ENCODE assay signal across 8 cellular contexts in genomic region chr2:27264753-27265535, GRCh38. TPM values are rescaled to one million over a fixed set of nuclear protein-coding genes. Genes with fewer than 3 reads are reported as not detected.
DNase-seq lines count a peak whose midpoint lies in the region; ATAC-seq and TF ChIP-seq lines count a peak whose summit lies in the region.

No MANE protein-coding gene starts in this region.

- H3K27me3 Mint-ChIP-seq in activated CD8-positive, alpha-beta T cell treated with anti-CD3 and anti-CD28 coated beads, Interleukin-2, amount 10 ng/mL, durations not matched to agents 7 days and 5 days (ENCODE audit: low read depth), result peaks cover 43% of the 10 kb centered on the region

- no peaks in the 10 kb centered on the region for H3K9me3 Mint-ChIP-seq in activated CD8-positive, alpha-beta T cell treated with anti-CD3 and anti-CD28 coated beads, Interleukin-2, amount 10 ng/mL, durations not matched to agents 7 days and 5 days (ENCODE audit: insufficient read depth)

- CTCF ChIA-PET in activated CD8-positive, alpha-beta T cell treated with anti-CD3 and anti-CD28 coated beads, Interleukin-2, amount 10 ng/mL, durations not matched to agents 7 days and 5 days (lab: Charles Lee), result interaction anchor here (1.0 to 6.1 kb wide), 13 partner anchors 8 to 178 kb away, joined by 3 to 90 read pairs (median 4); partner anchors contain the start of genes KHK, NRBP1 and TRIM54

- H3K4me1 ChIP-seq in endocrine pancreas (ENCODE audit: control insufficient read depth, insufficient read depth, low read length), result no peaks in the 10 kb centered on the region
- H3K4me1 ChIP-seq in mucosa of descending colon (ENCODE audit: low read depth), result peaks cover 33% of the 10 kb centered on the region

- intact Hi-C loops in mucosa of descending colon (cut with DNase I, micrococcal nuclease), result no loop called here

- peak; percentile 50 for ATAC-seq in activated CD8-positive, alpha-beta T cell treated with anti-CD3 and anti-CD28 coated beads, Interleukin-2, amount 10 ng/mL, durations not matched to agents 7 days and 5 days
- peak; percentile 80 for ATAC-seq in mucosa of descending colon

- no peaks in the 10 kb centered on the region for H3K36me3 Mint-ChIP-seq in activated CD8-positive, alpha-beta T cell treated with anti-CD3 and anti-CD28 coated beads, Interleukin-2, amount 10 ng/mL, durations not matched to agents 7 days and 5 days (ENCODE audit: low read depth)

- no peak overlapping the region for H3K27ac Mint-ChIP-seq in activated CD8-positive, alpha-beta T cell treated with anti-CD3 and anti-CD28 coated beads, Interleukin-2, amount 10 ng/mL, durations not matched to agents 7 days and 5 days

- peaks cover 26% of the 10 kb centered on the region for H3K4me1 Mint-ChIP-seq in activated CD8-positive, alpha-beta T cell treated with anti-CD3 and anti-CD28 coated beads, Interleukin-2, amount 10 ng/mL, durations not matched to agents 7 days and 5 days (ENCODE audit: low read depth)

- H3K27me3 ChIP-seq in endocrine pancreas (ENCODE audit: control insufficient read depth, insufficient read depth, low read length), result peaks cover 12% of the 10 kb centered on the region

- TF ChIP-seq CTCF in mucosa of descending colon (IDR thresholded peaks at IDR 0.05), result peak; percentile 28

- POLR2A ChIA-PET in activated CD8-positive, alpha-beta T cell treated with anti-CD3 and anti-CD28 coated beads, Interleukin-2, amount 10 ng/mL, durations not matched to agents 7 days and 5 days (lab: Charles Lee), result interaction anchor here (0.6 to 1.4 kb wide), 3 partner anchors 15 to 213 kb away, joined by 3 to 4 read pairs (median 3); partner anchors contain the start of gene AGBL5

- H3K9ac ChIP-seq in endocrine pancreas (ENCODE audit: control insufficient read depth, insufficient read depth, low read length), result peak overlapping the region; percentile 19

- no peaks in the 10 kb centered on the region for H3K9me3 ChIP-seq in endocrine pancreas (ENCODE audit: control insufficient read depth, low read length)
- no peaks in the 10 kb centered on the region for H3K9me3 ChIP-seq in mucosa of descending colon

- H3K36me3 ChIP-seq in endocrine pancreas (ENCODE audit: control insufficient read depth, insufficient read depth, low read length) (no peaks in the 10 kb centered on the region), mucosa of descending colon (ENCODE audit: low read depth) (no peaks in the 10 kb centered on the region)

- DNase-seq in Ammon's horn (ENCODE audit: low spot score), result peak; percentile 39
- DNase-seq in HCEC 1CT, result peak; percentile 16
- peak; percentile 19 for DNase-seq in NCI-H526 treated with DMSO at 0.1 percent for 48 hours (lab: John Stamatoyannopoulos, UW)
- peak; percentile 43 for DNase-seq in activated CD8-positive, alpha-beta T cell treated with anti-CD3 and anti-CD28 coated beads, Interleukin-2, amount 10 ng/mL, durations not matched to agents 7 days and 5 days
- DNase-seq in mucosa of descending colon, result peak; percentile 63 to 78 (median 64)
- peak; percentile 7 to 56 for DNase-seq in stimulated activated CD8-positive, alpha-beta memory T cell treated with anti-CD3 and anti-CD28 coated beads, Interleukin-7, amount 100 ng/mL, for 4 hours (ENCODE audit: low read depth in 2 of 2)
- DNase-seq in amniotic stem cell (lab: John Stamatoyannopoulos, UW), result no peak

- H3K4me3 Mint-ChIP-seq in activated CD8-positive, alpha-beta T cell treated with anti-CD3 and anti-CD28 coated beads, Interleukin-2, amount 10 ng/mL, durations not matched to agents 7 days and 5 days, result peak overlapping the region; percentile 48

- H3K4me3 ChIP-seq in endocrine pancreas (ENCODE audit: control insufficient read depth, insufficient read depth, low read length), result no peak overlapping the region
- no peak overlapping the region for H3K4me3 ChIP-seq in mucosa of descending colon

RNA-seq across cellular contexts. Expression of gene SLC30A3, which starts 2.1 kb away (rescaled TPM):
- not detected for total RNA-seq in activated CD8-positive, alpha-beta T cell treated with anti-CD3 and anti-CD28 coated beads, Interleukin-2, amount 10 ng/mL, durations not matched to agents 7 days and 5 days
- total RNA-seq in mucosa of descending colon, result under 1 TPM in 1 of 3 donors, not detected in 2; 0.12 TPM

RNA-seq across cellular contexts. Expression of gene DNAJC5G, which starts 10.3 kb away (rescaled TPM):
- not detected for total RNA-seq in activated CD8-positive, alpha-beta T cell treated with anti-CD3 and anti-CD28 coated beads, Interleukin-2, amount 10 ng/mL, durations not matched to agents 7 days and 5 days
- under 1 TPM in 1 of 3 donors, not detected in 2; 0.47 TPM for total RNA-seq in mucosa of descending colon

RNA-seq across cellular contexts. Expression of gene TRIM54, which starts 17.3 kb away (rescaled TPM):
- under 1 TPM; 0.26 to 0.31 TPM for total RNA-seq in activated CD8-positive, alpha-beta T cell treated with anti-CD3 and anti-CD28 coated beads, Interleukin-2, amount 10 ng/mL, durations not matched to agents 7 days and 5 days
- total RNA-seq in mucosa of descending colon, result under 1 TPM in 1 of 3 donors, not detected in 2; 0.43 TPM

RNA-seq across cellular contexts. Expression of gene UCN, which starts 43.3 kb away (rescaled TPM):
- total RNA-seq in activated CD8-positive, alpha-beta T cell treated with anti-CD3 and anti-CD28 coated beads, Interleukin-2, amount 10 ng/mL, durations not matched to agents 7 days and 5 days, result 1 to 10 TPM; 2.2 to 2.6 TPM
- total RNA-seq in mucosa of descending colon, result 1 to 10 TPM in 1 of 3 donors, under 1 TPM in 2; 0.52 to 1.2 (median 0.92) TPM

RNA-seq across cellular contexts. Expression of gene CAD, which starts 47.8 kb away (rescaled TPM):
- total RNA-seq in activated CD8-positive, alpha-beta T cell treated with anti-CD3 and anti-CD28 coated beads, Interleukin-2, amount 10 ng/mL, durations not matched to agents 7 days and 5 days, result 10 to 100 TPM; 83.7 to 85.1 TPM
- total RNA-seq in mucosa of descending colon, result 10 to 100 TPM; 22.7 to 29.8 (median 24.7) TPM
